In the genomic region with DNA sequence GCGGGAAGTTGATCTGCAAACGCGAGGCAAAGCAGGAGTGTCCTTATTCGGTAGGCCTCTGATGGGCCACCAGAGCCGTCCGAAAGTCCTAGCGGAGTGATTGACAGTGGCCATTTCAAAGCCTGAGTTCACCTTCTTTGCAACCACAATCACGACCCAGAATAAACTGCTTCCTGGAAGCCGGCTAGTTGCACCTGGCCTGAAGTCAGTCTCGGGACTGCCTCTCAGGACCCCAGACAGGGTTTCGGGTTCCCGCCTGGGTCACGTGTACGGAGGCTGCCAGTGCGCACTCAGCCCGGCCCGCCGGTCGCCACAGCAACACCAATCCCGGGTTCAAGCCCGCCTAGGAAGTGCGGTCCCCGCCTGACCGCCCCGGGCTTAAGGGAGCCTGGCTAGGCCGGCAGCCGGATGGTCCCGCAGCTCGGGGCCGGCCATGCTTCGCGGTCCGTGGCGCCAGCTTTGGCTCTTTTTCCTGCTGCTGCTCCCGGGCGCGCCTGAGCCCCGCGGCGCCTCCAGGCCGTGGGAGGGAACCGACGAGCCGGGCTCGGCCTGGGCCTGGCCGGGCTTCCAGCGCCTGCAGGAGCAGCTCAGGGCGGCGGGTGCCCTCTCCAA, we compare ENCODE assay signal across 8 cellular contexts. TPM values are rescaled to one million over a fixed set of nuclear protein-coding genes. Genes with fewer than 3 reads are reported as not detected.
DNase-seq lines count a peak whose midpoint lies in the region; ATAC-seq, FAIRE-seq and TF ChIP-seq lines count a peak whose summit lies in the region.

A gene with protein sequence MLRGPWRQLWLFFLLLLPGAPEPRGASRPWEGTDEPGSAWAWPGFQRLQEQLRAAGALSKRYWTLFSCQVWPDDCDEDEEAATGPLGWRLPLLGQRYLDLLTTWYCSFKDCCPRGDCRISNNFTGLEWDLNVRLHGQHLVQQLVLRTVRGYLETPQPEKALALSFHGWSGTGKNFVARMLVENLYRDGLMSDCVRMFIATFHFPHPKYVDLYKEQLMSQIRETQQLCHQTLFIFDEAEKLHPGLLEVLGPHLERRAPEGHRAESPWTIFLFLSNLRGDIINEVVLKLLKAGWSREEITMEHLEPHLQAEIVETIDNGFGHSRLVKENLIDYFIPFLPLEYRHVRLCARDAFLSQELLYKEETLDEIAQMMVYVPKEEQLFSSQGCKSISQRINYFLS (plus strand): TSS at position 375 of the 612 bp plus-strand sequence. CDS start 59 bp downstream, at position 434.

- FAIRE-seq in GM19239 (lab: Jason Lieb, UNC), result peak; percentile 94
- FAIRE-seq in HepG2 (lab: Jason Lieb, UNC), result peak; percentile 52

- in situ Hi-C loops in HepG2 (cut with HindIII; ENCODE audit: extremely low pct_ligation_motif_present, low pct_unique_long_range_greater_than_20kb), result loop anchor here (10.0 kb wide), 1 partner anchor 283 kb away; a partner anchor contains a TSS

- H3K36me3 ChIP-seq in BJ (ENCODE audit: control insufficient read depth, insufficient read depth, low read length) (peaks cover 4% of the 10 kb centered on the region; the same call in 1 of the 2 replicates), HepG2 (replicated peaks in 1 of 2; ENCODE audit: control insufficient read depth in 1 of 2, insufficient read depth in 2 of 2, low read length in 2 of 2) (peaks cover 1 to 8% of the 10 kb centered on the region in 2 experiments; a peak in 2 of 5 replicates)

- ATAC-seq in HG03442 (IDR thresholded peaks at IDR 0.05; ENCODE audit: unreplicated experiment), result peak; percentile 85
- peak; percentile 91 for ATAC-seq in HepG2

- H3K4me1 ChIP-seq in HepG2 (ENCODE audit: insufficient read depth, low read length), result peaks cover 39% of the 10 kb centered on the region

- 0% methylated on average over 4 of the region's 49 CpGs for WGBS in HepG2 (ENCODE audit: low lambda C conversion rate)

- no peaks in the 10 kb centered on the region for H4K20me1 ChIP-seq in HepG2 (ENCODE audit: insufficient read depth, low read length)

- H3K9ac ChIP-seq in HepG2 (ENCODE audit: insufficient read depth, low read depth, low read length), result peak within 1 kb of the TSS; percentile 79

- TF ChIP-seq RAD21 in HepG2 (CRISPR knock-in tag; IDR thresholded peaks at IDR 0.05), result peak; percentile 50; the same call in 1 of the 2 replicates

- no TSS peak for BruUV-seq in HepG2 (replicated peaks; lab: Mats Ljungman, UMichigan)

- H3K27me3 ChIP-seq in BJ (ENCODE audit: control insufficient read depth, insufficient read depth, low read length), result no peaks in the 10 kb centered on the region
- no peaks in the 10 kb centered on the region for H3K27me3 ChIP-seq in HepG2 (ENCODE audit: control insufficient read depth in 1 of 2, insufficient read depth in 2 of 2, low read length in 2 of 2)

- CTCF ChIA-PET in BJ (lab: Yijun Ruan, JAX) (interaction anchor here (0.6 to 1.0 kb wide), 3 partner anchors 193 to 305 kb away, joined by 3 read pairs; no protein-coding TSS in a partner anchor), HepG2 (lab: Yijun Ruan, JAX; ENCODE audit: low intra/inter-chr PET ratio, low total read pairs) (no interaction called here)

- no peaks in the 10 kb centered on the region for H3K9me3 ChIP-seq in HepG2 (ENCODE audit: low read length)

- no peak for DNase-seq in BJ (ENCODE audit: low read depth)
- DNase-seq in GM19239 (ENCODE audit: insufficient read length, low spot score), result peak; percentile 84
- DNase-seq in NCI-H524 treated with DMSO at 0.1 percent for 48 hours (lab: John Stamatoyannopoulos, UW), result peak; percentile 51
- DNase-seq in activated CD4-positive, alpha-beta T cell treated with anti-CD3 and anti-CD28 coated beads, Interleukin-2, amount 50 U/mL, for 1 hour, result peak; percentile 70
- DNase-seq in dermis microvascular lymphatic vessel endothelial cell (ENCODE audit: low read depth in 2 of 2), result peak; percentile 58 to 92
- peak; percentile 81 for DNase-seq in HepG2 (ENCODE audit: low spot score)
- DNase-seq in stimulated activated CD4-positive, alpha-beta T cell treated with anti-CD3 and anti-CD28 coated beads, Interleukin-2, amount 100 ng/mL, for 48 hours, result peak; percentile 71 to 72

- H3K27ac ChIP-seq in HepG2 (ENCODE audit: extremely low read length, insufficient read depth, low read length), result peak within 1 kb of the TSS; percentile 77

- intact Hi-C loops in HepG2 (cut with micrococcal nuclease; ENCODE audit: unreplicated experiment), result loop anchor here (1.0 to 2.0 kb wide), 2 partner anchors 23 to 113 kb away; no protein-coding TSS in a partner anchor

- H3K79me2 ChIP-seq in HepG2 (ENCODE audit: insufficient read depth, low read length), result peaks cover 16% of the 10 kb centered on the region

- H2AFZ ChIP-seq in HepG2 (ENCODE audit: low read length), result peak within 1 kb of the TSS; percentile 42

- TF ChIP-seq EP300 in HepG2 (IDR thresholded peaks at IDR 0.05; ENCODE audit: low read depth in 2 of 2, low read length in 2 of 2) (0 out of 4 replicates have a peak, but pooled peaks of 1 of the 2 experiments have one; percentile 3), HepG2 (CRISPR knock-in tag; IDR thresholded peaks at IDR 0.05; ENCODE audit: borderline replicate concordance) (no peak)

- H3K4me3 ChIP-seq in BJ (ENCODE audit: low read depth, low read length) (peak within 1 kb of the TSS; percentile 90), HepG2 (replicated peaks in 1 of 3; ENCODE audit: insufficient read depth in 1 of 3, low read depth in 2 of 3, low read length in 3 of 3) (peak within 1 kb of the TSS; percentile 58 to 86 (median 85))

- TF ChIP-seq CTCF in BJ (IDR thresholded peaks at IDR 0.05; ENCODE audit: insufficient read depth, low read depth, low read length) (no peak), HepG2 (CRISPR knock-in tag; IDR thresholded peaks at IDR 0.05) (no peak)

- peak; percentile 74 to 75 for TF ChIP-seq POLR2A in HepG2 (IDR thresholded peaks at IDR 0.05; ENCODE audit: insufficient read depth in 1 of 2, low read depth in 2 of 2, low read length in 2 of 2)

- POLR2A ChIA-PET in BJ (lab: Charles Lee), result interaction anchor here (0.5 kb wide), 1 partner anchor 269 kb away, joined by 4 read pairs; no protein-coding TSS in a partner anchor
- POLR2A ChIA-PET in HepG2 (lab: Yijun Ruan, JAX), result interaction anchor here (0.8 to 3.2 kb wide), 5 partner anchors 10 to 212 kb away, joined by 3 to 20 read pairs (median 6); a partner anchor contains a TSS

- H3K4me2 ChIP-seq in HepG2 (ENCODE audit: low read depth, low read length), result peak within 1 kb of the TSS; percentile 96

TF ChIP-seq in HepG2, 621 proteins besides CTCF, POLR2A, EP300 and RAD21 (continues in another document):
- TF ChIP-seq SIX4 (CRISPR knock-in tag; IDR thresholded peaks at IDR 0.05) (peak; percentile 90), ZNF713 (CRISPR knock-in tag; IDR thresholded peaks at IDR 0.05) (no peak; the same call in 1 of the 2 replicates), AGO1 (IDR thresholded peaks at IDR 0.05; ENCODE audit: low read depth, low read length, poor library complexity, severe bottlenecking) (peak; percentile 55)

RNA-seq across cellular contexts. Expression of the gene that starts here (rescaled TPM):
- 25.7 and 30.8 TPM in 2 replicates for polyA plus RNA-seq in BJ (2011; rRNA removed)
- 28.5 and 37.1 TPM in 2 replicates for polyA minus RNA-seq in BJ (2011; rRNA and poly(A)+ RNA removed)
- 27.5 and 33.4 TPM in 2 replicates for total RNA-seq in dermis microvascular lymphatic vessel endothelial cell
- 21.2 and 28.4 TPM in 2 replicates for total RNA-seq in HepG2 (2016; rRNA removed; fragmentation: Illumina TruSeq; extraction: Trizol)
- total RNA-seq in HepG2 (2016; cell fraction: cytosol; rRNA removed; fragmentation: Illumina TruSeq; extraction: Trizol; ENCODE audit: low read depth), result 7.9 and 11.8 TPM in 2 replicates
- 19.8 and 28.6 TPM in 2 replicates for total RNA-seq in HepG2 (2016; cell fraction: insoluble cytoplasmic fraction; rRNA removed; fragmentation: Illumina TruSeq; extraction: Trizol)
- 19.8 and 22.1 TPM in 2 replicates for total RNA-seq in HepG2 (2016; cell fraction: membrane; rRNA removed; fragmentation: Illumina TruSeq; extraction: Trizol)
- total RNA-seq in HepG2 (2016; cell fraction: nucleus; rRNA removed; fragmentation: Illumina TruSeq; extraction: Trizol), result 31.0 and 31.1 TPM in 2 replicates
- 14.7 and 19.0 TPM in 2 replicates for polyA plus RNA-seq in HepG2 (2011; rRNA removed)
- 13.8 and 15.5 TPM in 2 replicates for polyA plus RNA-seq in HepG2 (2011; cell fraction: cytosol; rRNA removed)
- polyA plus RNA-seq in HepG2 (2011; cell fraction: nucleus; rRNA removed), result 14.5 and 18.5 TPM in 2 replicates
- 19.9 and 27.3 TPM in 2 replicates for polyA plus RNA-seq in HepG2 (2012)
- polyA plus RNA-seq in HepG2 (2016; cell fraction: cytosol; fragmentation: Illumina TruSeq; extraction: Trizol; ENCODE audit: low read depth), result 9.2 and 13.1 TPM in 2 replicates
- polyA plus RNA-seq in HepG2 (2016; cell fraction: insoluble cytoplasmic fraction; fragmentation: Illumina TruSeq; extraction: Trizol; ENCODE audit: low read depth), result 22.9 and 23.5 TPM in 2 replicates
- 16.3 and 19.2 TPM in 2 replicates for polyA plus RNA-seq in HepG2 (2016; cell fraction: membrane; fragmentation: Illumina TruSeq; extraction: Trizol; ENCODE audit: low read depth)
- 57.8 and 63.2 TPM in 2 replicates for polyA plus RNA-seq in HepG2 (2016; cell fraction: nucleus; fragmentation: Illumina TruSeq; extraction: Trizol; ENCODE audit: insufficient read depth, low read depth)
- polyA minus RNA-seq in HepG2 (2011; rRNA and poly(A)+ RNA removed; ENCODE audit: low replicate concordance), result 37.3 and 96.0 TPM in 2 replicates
- 9.6 and 11.3 TPM in 2 replicates for polyA minus RNA-seq in HepG2 (2011; cell fraction: cytosol; rRNA and poly(A)+ RNA removed)
- polyA minus RNA-seq in HepG2 (2011; cell fraction: nucleus; rRNA and poly(A)+ RNA removed), result 7.3 and 11.7 TPM in 2 replicates
